In genomic region chr1:42924249-42925131, GRCh38 we compare ENCODE assay signal across 8 cellular contexts. TPM values are rescaled to one million over a fixed set of nuclear protein-coding genes. Genes with fewer than 3 reads are reported as not detected.
DNase-seq lines count a peak whose midpoint lies in the region; ATAC-seq and TF ChIP-seq lines count a peak whose summit lies in the region.

No MANE protein-coding gene starts in this region.

- TF ChIP-seq CTCF in Panc1 (IDR thresholded peaks at IDR 0.05) = no peak

- H3K36me3 Mint-ChIP-seq in activated T-helper 1 cell treated with anti-CD3 and anti-CD28 coated beads, Interleukin-12 subunit alpha, Interleukin-12 subunit beta, Interleukin-2, Interleukin-4 antibody, amounts not matched to agents 30 ng/mL and 10 ng/mL and 1 ng/mL, durations not matched to agents 14 hours and 24 hours and 36 hours (ENCODE audit: low read depth) = peaks cover 37% of the 10 kb centered on the region
- peaks cover 12 to 32% (median 20%) of the 10 kb centered on the region in 5 donors for H3K36me3 Mint-ChIP-seq in naive thymus-derived CD4-positive, alpha-beta T cell

- no peaks in the 10 kb centered on the region for H3K9me3 ChIP-seq in Panc1 (ENCODE audit: control insufficient read depth, insufficient read depth, low read depth, low read length)
- no peaks in the 10 kb centered on the region for H3K9me3 ChIP-seq in naive thymus-derived CD4-positive, alpha-beta T cell (ENCODE audit: control insufficient read depth in 2 of 3, low read length in 3 of 3)

- in situ Hi-C loops in Panc1 (cut with HindIII; ENCODE audit: low pct_unique_long_range_greater_than_20kb, low sequenced_read_pairs) = no loop called here

- H3K4me3 Mint-ChIP-seq in activated T-helper 1 cell treated with anti-CD3 and anti-CD28 coated beads, Interleukin-12 subunit alpha, Interleukin-12 subunit beta, Interleukin-2, Interleukin-4 antibody, amounts not matched to agents 30 ng/mL and 10 ng/mL and 1 ng/mL, durations not matched to agents 14 hours and 24 hours and 36 hours = peak overlapping the region; percentile 90
- peak overlapping the region; percentile 77 to 98 (median 96) for H3K4me3 Mint-ChIP-seq in naive thymus-derived CD4-positive, alpha-beta T cell

- DNase-seq in DMS79 (lab: John Stamatoyannopoulos, UW) = peak; percentile 96
- DNase-seq in KG1 (lab: John Stamatoyannopoulos, UW) = peak; percentile 91
- peak; percentile 84 for DNase-seq in Panc1 (ENCODE audit: low read depth, low spot score)
- DNase-seq in activated T-helper 1 cell treated with anti-CD3 and anti-CD28 coated beads, Interleukin-12 subunit alpha, Interleukin-12 subunit beta, Interleukin-2, Interleukin-4 antibody, amounts not matched to agents 30 ng/mL and 10 ng/mL and 1 ng/mL, durations not matched to agents 14 hours and 24 hours and 36 hours (ENCODE audit: low spot score) = peak; percentile 91
- DNase-seq in fibroblast of gingiva (ENCODE audit: low read depth) = peak; percentile 83
- DNase-seq in naive thymus-derived CD4-positive, alpha-beta T cell = peak; percentile 85 to 93 (median 92)
- peak; percentile 81 to 94 (median 90) for DNase-seq in stimulated activated naive CD4-positive, alpha-beta T cell (lab: John Stamatoyannopoulos, UW)

- BruUV-seq in Panc1 (replicated peaks; lab: Mats Ljungman, UMichigan) = no TSS peak

- H3K27me3 Mint-ChIP-seq in activated T-helper 1 cell treated with anti-CD3 and anti-CD28 coated beads, Interleukin-12 subunit alpha, Interleukin-12 subunit beta, Interleukin-2, Interleukin-4 antibody, amounts not matched to agents 30 ng/mL and 10 ng/mL and 1 ng/mL, durations not matched to agents 14 hours and 24 hours and 36 hours (ENCODE audit: insufficient read depth) = no peaks in the 10 kb centered on the region
- H3K27me3 Mint-ChIP-seq in naive thymus-derived CD4-positive, alpha-beta T cell = no peaks in the 10 kb centered on the region

- POLR2A ChIA-PET in Panc1 (lab: Charles Lee) = interaction anchor here (1.2 to 2.2 kb wide), 2 partner anchors 95 to 149 kb away, joined by 3 to 12 read pairs; no protein-coding TSS in a partner anchor
- POLR2A ChIA-PET in naive thymus-derived CD4-positive, alpha-beta T cell (lab: Charles Lee) = interaction anchor here (0.6 to 9.0 kb wide), 15 partner anchors 8 to 242 kb away, joined by 3 to 134 read pairs (median 4); partner anchors contain the start of genes C1orf50, P3H1 and YBX1

- H3K27me3 ChIP-seq in Panc1 (ENCODE audit: control insufficient read depth, insufficient read depth, low read length) = no peaks in the 10 kb centered on the region
- H3K27me3 ChIP-seq in naive thymus-derived CD4-positive, alpha-beta T cell (ENCODE audit: control insufficient read depth in 2 of 2, insufficient read depth in 2 of 2, low read length in 2 of 2) = no peaks in the 10 kb centered on the region

- intact Hi-C loops in Panc1 (cut with micrococcal nuclease; ENCODE audit: unreplicated experiment) = no loop called here
- intact Hi-C loops in activated T-helper 1 cell treated with anti-CD3 and anti-CD28 coated beads, Interleukin-12 subunit alpha, Interleukin-12 subunit beta, Interleukin-2, Interleukin-4 antibody, amounts not matched to agents 30 ng/mL and 10 ng/mL and 1 ng/mL, durations not matched to agents 14 hours and 24 hours and 36 hours (cut with micrococcal nuclease) = loop anchor here (1.0 to 5.0 kb wide), 8 partner anchors 8 to 443 kb away; partner anchors contain the start of genes C1orf50, ELOVL1, ERMAP and P3H1
- intact Hi-C loops in naive thymus-derived CD4-positive, alpha-beta T cell (cut with micrococcal nuclease) = loop anchor here (1.0 to 10.0 kb wide), 13 partner anchors 8 to 461 kb away; partner anchors contain the start of genes C1orf50 (in 2 of the 2), CFAP57 (in 2 of the 2), EBNA1BP2 (in 2 of the 2) and ERMAP (in 2 of the 2)

- H3K36me3 ChIP-seq in Panc1 (ENCODE audit: control insufficient read depth, insufficient read depth, low read length) = no peaks in the 10 kb centered on the region
- peaks cover 18 to 44% (median 30%) of the 10 kb centered on the region in 3 experiments for H3K36me3 ChIP-seq in naive thymus-derived CD4-positive, alpha-beta T cell (ENCODE audit: control insufficient read depth in 2 of 3, insufficient read depth in 3 of 3, low read length in 3 of 3)

- peaks cover 12% of the 10 kb centered on the region for H3K4me1 ChIP-seq in Panc1 (ENCODE audit: control insufficient read depth, insufficient read depth, low read length)
- H3K4me1 ChIP-seq in naive thymus-derived CD4-positive, alpha-beta T cell (ENCODE audit: control insufficient read depth in 2 of 2, insufficient read depth in 2 of 2, low read length in 2 of 2) = peaks cover 15 to 16% of the 10 kb centered on the region in 2 donors

- no peaks in the 10 kb centered on the region for H3K9me3 Mint-ChIP-seq in activated T-helper 1 cell treated with anti-CD3 and anti-CD28 coated beads, Interleukin-12 subunit alpha, Interleukin-12 subunit beta, Interleukin-2, Interleukin-4 antibody, amounts not matched to agents 30 ng/mL and 10 ng/mL and 1 ng/mL, durations not matched to agents 14 hours and 24 hours and 36 hours
- peaks cover 0 to 4% (median 0%) of the 10 kb centered on the region in 11 donors for H3K9me3 Mint-ChIP-seq in naive thymus-derived CD4-positive, alpha-beta T cell

- peaks cover 51% of the 10 kb centered on the region for H3K4me1 Mint-ChIP-seq in activated T-helper 1 cell treated with anti-CD3 and anti-CD28 coated beads, Interleukin-12 subunit alpha, Interleukin-12 subunit beta, Interleukin-2, Interleukin-4 antibody, amounts not matched to agents 30 ng/mL and 10 ng/mL and 1 ng/mL, durations not matched to agents 14 hours and 24 hours and 36 hours (ENCODE audit: low read depth)
- H3K4me1 Mint-ChIP-seq in naive thymus-derived CD4-positive, alpha-beta T cell = peaks cover 16 to 51% (median 40%) of the 10 kb centered on the region in 7 donors

- CTCF ChIA-PET in Panc1 (lab: Charles Lee) = interaction anchor here (3.5 kb wide), 1 partner anchor 149 kb away, joined by 25 read pairs; no protein-coding TSS in a partner anchor
- CTCF ChIA-PET in naive thymus-derived CD4-positive, alpha-beta T cell (lab: Charles Lee) = interaction anchor here (1.2 to 7.6 kb wide), 4 partner anchors 8 to 148 kb away, joined by 6 to 122 read pairs (median 26); no protein-coding TSS in a partner anchor

- peak overlapping the region; percentile 62 to 78 for H3K4me3 ChIP-seq in Panc1 (ENCODE audit: low read depth in 2 of 2, low read length in 2 of 2)
- H3K4me3 ChIP-seq in naive thymus-derived CD4-positive, alpha-beta T cell (ENCODE audit: low read length) = peak overlapping the region; percentile 99

- peak overlapping the region; percentile 88 for H3K27ac ChIP-seq in Panc1 (ENCODE audit: low read length)
- peak overlapping the region; percentile 82 for H3K27ac ChIP-seq in naive thymus-derived CD4-positive, alpha-beta T cell (ENCODE audit: low read depth, low read length)

- peak overlapping the region; percentile 96 for H3K27ac Mint-ChIP-seq in activated T-helper 1 cell treated with anti-CD3 and anti-CD28 coated beads, Interleukin-12 subunit alpha, Interleukin-12 subunit beta, Interleukin-2, Interleukin-4 antibody, amounts not matched to agents 30 ng/mL and 10 ng/mL and 1 ng/mL, durations not matched to agents 14 hours and 24 hours and 36 hours
- peak overlapping the region; percentile 79 to 99 (median 97) for H3K27ac Mint-ChIP-seq in naive thymus-derived CD4-positive, alpha-beta T cell

- ATAC-seq in GM21619 (IDR thresholded peaks at IDR 0.05; ENCODE audit: unreplicated experiment) = peak; percentile 84
- peak; percentile 98 for ATAC-seq in Panc1
- peak; percentile 96 for ATAC-seq in naive thymus-derived CD4-positive, alpha-beta T cell

RNA-seq across cellular contexts. Expression of gene SLC2A1, which starts 34.2 kb away (rescaled TPM):
- 32.9 TPM for total RNA-seq in Panc1 (2021; ENCODE audit: unreplicated experiment)
- polyA plus RNA-seq in Panc1 (2012; ENCODE audit: insufficient read length) = 71.4 TPM
- total RNA-seq in activated T-helper 1 cell treated with anti-CD3 and anti-CD28 coated beads, Interleukin-12 subunit alpha, Interleukin-12 subunit beta, Interleukin-2, Interleukin-4 antibody, amounts not matched to agents 30 ng/mL and 10 ng/mL and 1 ng/mL, durations not matched to agents 14 hours and 24 hours and 36 hours = 111 and 120 TPM in 2 replicates
- 100 to 1,000 TPM in 1 of 5 experiments, 10 to 100 TPM in 4; 43.6 to 123 (median 73.1) TPM for total RNA-seq in naive thymus-derived CD4-positive, alpha-beta T cell
- polyA plus RNA-seq in naive thymus-derived CD4-positive, alpha-beta T cell = 10 to 100 TPM; 16.6 to 18.6 TPM

Comparison
In these comparisons a context has a peak if more than half of its experiments do, and no peak if none do; other contexts are left out.
1. Peak in every context shown above with its lines: DNase-seq, ATAC-seq, H3K4me3 ChIP-seq and H3K27ac ChIP-seq.